ENCODE assay signal across 7 cellular contexts in the genomic region with DNA sequence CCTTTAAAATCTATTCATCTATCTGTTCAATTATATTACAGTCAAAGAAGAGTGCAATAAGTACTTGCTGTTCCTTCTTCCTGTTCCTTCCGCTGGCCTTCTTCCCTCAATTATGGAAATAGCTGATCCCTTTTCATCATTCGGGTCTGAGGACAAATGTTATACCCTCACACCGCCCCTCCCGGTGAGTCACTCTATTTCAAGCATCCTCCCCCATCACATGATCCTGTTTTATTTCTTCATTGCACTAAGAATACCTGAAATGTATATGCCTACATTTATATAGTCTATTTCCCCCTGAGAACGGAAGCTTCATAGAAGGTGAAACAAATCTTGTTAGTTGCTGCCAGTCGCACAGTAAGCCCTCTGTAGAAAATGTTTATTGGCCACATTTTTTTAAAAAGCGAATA. TPM values are rescaled to one million over a fixed set of nuclear protein-coding genes. Genes with fewer than 3 reads are reported as not detected.
DNase-seq lines count a peak whose midpoint lies in the region; ATAC-seq and TF ChIP-seq lines count a peak whose summit lies in the region.

No MANE protein-coding gene starts in this region.

- intact Hi-C loops in right cardiac atrium (cut with DNase I): no loop called here

- H3K4me3 Mint-ChIP-seq in activated CD8-positive, alpha-beta T cell treated with anti-CD3 and anti-CD28 coated beads, Interleukin-2, amount 10 ng/mL, durations not matched to agents 7 days and 5 days: no peak overlapping the region

- H3K4me3 ChIP-seq in GM06990 (replicated peaks; ENCODE audit: low read depth, low read length) (peak overlapping the region; percentile 95), NB4 (ENCODE audit: low read depth, low read length) (peak overlapping the region; percentile 92), right cardiac atrium (ENCODE audit: low read length) (peak overlapping the region; percentile 64)

- DNase-seq in GM06990 (ENCODE audit: extremely low read depth, insufficient read length) (no peak), NB4 (ENCODE audit: low read depth) (peak; percentile 52), right cardiac atrium (no peak), GM20000 (ENCODE audit: low spot score) (no peak)
- peak; percentile 58 for DNase-seq in activated CD8-positive, alpha-beta T cell treated with anti-CD3 and anti-CD28 coated beads, Interleukin-2, amount 10 ng/mL, durations not matched to agents 7 days and 5 days
- peak; percentile 15 to 44 for DNase-seq in stimulated activated CD4-positive, alpha-beta T cell treated with anti-CD3 and anti-CD28 coated beads, Interleukin-4, amount 100 ng/mL, for 4 hours

- POLR2A ChIA-PET in activated CD8-positive, alpha-beta T cell treated with anti-CD3 and anti-CD28 coated beads, Interleukin-2, amount 10 ng/mL, durations not matched to agents 7 days and 5 days (lab: Charles Lee): interaction anchor here (0.7 to 1.6 kb wide), 21 partner anchors 8 to 950 kb away, joined by 3 to 64 read pairs (median 4); no protein-coding TSS in a partner anchor

- no peak for TF ChIP-seq POLR2A in NB4 (IDR thresholded peaks at IDR 0.05; ENCODE audit: extremely low read depth, insufficient read length)

- no peaks in the 10 kb centered on the region for H3K9me3 Mint-ChIP-seq in activated CD8-positive, alpha-beta T cell treated with anti-CD3 and anti-CD28 coated beads, Interleukin-2, amount 10 ng/mL, durations not matched to agents 7 days and 5 days (ENCODE audit: insufficient read depth)

- no peak overlapping the region for H3K27ac Mint-ChIP-seq in activated CD8-positive, alpha-beta T cell treated with anti-CD3 and anti-CD28 coated beads, Interleukin-2, amount 10 ng/mL, durations not matched to agents 7 days and 5 days

- ATAC-seq in activated CD8-positive, alpha-beta T cell treated with anti-CD3 and anti-CD28 coated beads, Interleukin-2, amount 10 ng/mL, durations not matched to agents 7 days and 5 days: no peak
- ATAC-seq in right cardiac atrium (no peak), GM21381 (IDR thresholded peaks at IDR 0.05; ENCODE audit: unreplicated experiment) (no peak)

- H3K4me1 ChIP-seq in right cardiac atrium (ENCODE audit: control insufficient read depth, insufficient read depth, low read length): peaks cover 3% of the 10 kb centered on the region

- H3K27ac ChIP-seq in right cardiac atrium (ENCODE audit: low read length): no peak overlapping the region

- peaks cover 2% of the 10 kb centered on the region; the same call in 1 of the 2 replicates for H3K36me3 ChIP-seq in GM06990 (ENCODE audit: control insufficient read depth, insufficient read depth, low read length)

- CTCF ChIA-PET in activated CD8-positive, alpha-beta T cell treated with anti-CD3 and anti-CD28 coated beads, Interleukin-2, amount 10 ng/mL, durations not matched to agents 7 days and 5 days (lab: Charles Lee): interaction anchor here (0.7 to 1.4 kb wide), 7 partner anchors 29 to 101 kb away, joined by 3 to 5 read pairs (median 3); no protein-coding TSS in a partner anchor

- H3K27me3 ChIP-seq in GM06990 (replicated peaks; ENCODE audit: control insufficient read depth, insufficient read depth, low read length) (no peaks in the 10 kb centered on the region), right cardiac atrium (ENCODE audit: control insufficient read depth, insufficient read depth) (no peaks in the 10 kb centered on the region)

- WGBS in right cardiac atrium: 52% methylated on average over 7 of the region's 7 CpGs

- H3K36me3 Mint-ChIP-seq in activated CD8-positive, alpha-beta T cell treated with anti-CD3 and anti-CD28 coated beads, Interleukin-2, amount 10 ng/mL, durations not matched to agents 7 days and 5 days (ENCODE audit: low read depth): peaks cover 35% of the 10 kb centered on the region

- no peak for TF ChIP-seq CTCF in GM06990 (IDR thresholded peaks at IDR 0.05; ENCODE audit: insufficient read depth, low read length, poor library complexity, severe bottlenecking)
- TF ChIP-seq CTCF in NB4 (IDR thresholded peaks at IDR 0.05; ENCODE audit: low read depth, low read length): no peak
- TF ChIP-seq CTCF in GM20000 (IDR thresholded peaks at IDR 0.05; ENCODE audit: extremely low read depth, missing control alignments): no peak

- no peaks in the 10 kb centered on the region for H3K27me3 Mint-ChIP-seq in activated CD8-positive, alpha-beta T cell treated with anti-CD3 and anti-CD28 coated beads, Interleukin-2, amount 10 ng/mL, durations not matched to agents 7 days and 5 days (ENCODE audit: low read depth)

- peaks cover 32% of the 10 kb centered on the region for H3K4me1 Mint-ChIP-seq in activated CD8-positive, alpha-beta T cell treated with anti-CD3 and anti-CD28 coated beads, Interleukin-2, amount 10 ng/mL, durations not matched to agents 7 days and 5 days (ENCODE audit: low read depth)

- no peaks in the 10 kb centered on the region for H3K9me3 ChIP-seq in right cardiac atrium (ENCODE audit: control insufficient read depth, low read length)

RNA-seq across cellular contexts. Expression of a gene that starts 2.5 kb away (rescaled TPM):
- 100 to 1,000 TPM; 162 to 168 TPM for total RNA-seq in activated CD8-positive, alpha-beta T cell treated with anti-CD3 and anti-CD28 coated beads, Interleukin-2, amount 10 ng/mL, durations not matched to agents 7 days and 5 days
- 10 to 100 TPM; 53.5 to 82.4 (median 65.7) TPM for total RNA-seq in right cardiac atrium
- polyA plus RNA-seq in right cardiac atrium: 20.8 TPM

Comparison
In these comparisons a context has a peak if more than half of its experiments do, and no peak if none do; other contexts are left out.
1. DNase-seq: peak in NB4 (single experiment), activated CD8-positive, alpha-beta T cell treated with anti-CD3 and anti-CD28 coated beads, Interleukin-2, amount 10 ng/mL, durations not matched to agents 7 days and 5 days (single experiment) and stimulated activated CD4-positive, alpha-beta T cell treated with anti-CD3 and anti-CD28 coated beads, Interleukin-4, amount 100 ng/mL, for 4 hours (2 of 2); none in GM06990 (single experiment), right cardiac atrium (0 of 3) and GM20000 (single experiment).
2. Peak in every context shown above with its lines, with median percentiles within 50 percentile points of each other: H3K4me3 ChIP-seq.